In genomic region chr1:54312874-54313316, GRCh38 we compare ENCODE assay signal across 9 cellular contexts.
A peak's percentile ranks its signal among the peaks of the same experiment; 100 is the strongest.
DNase-seq lines count a peak whose midpoint lies in the region; FAIRE-seq and TF ChIP-seq lines count a peak whose summit lies in the region.
"Had no signal": no experiment of that assay in that cellular context is flagged by ENCODE, and none has a peak within 500 bp of the region (broad histone marks: within the 10 kb centered on the region; RNA-seq: fewer than 3 reads in every experiment).

No MANE protein-coding gene starts in this region.

- H2AFZ ChIP-seq in keratinocyte (ENCODE audit: control insufficient read depth, low read length), result no peak overlapping the region

- H3K79me2 ChIP-seq in keratinocyte (ENCODE audit: control insufficient read depth, insufficient read depth, low read length), result peaks cover 3% of the 10 kb centered on the region

- H3K9ac ChIP-seq in keratinocyte (ENCODE audit: control insufficient read depth, extremely low read depth, insufficient read depth, low read length), result no peak overlapping the region

- no peaks in the 10 kb centered on the region for H4K20me1 ChIP-seq in keratinocyte (ENCODE audit: control insufficient read depth, extremely low read depth, insufficient read depth, low read length)

- H3K36me3 Mint-ChIP-seq in activated naive CD4-positive, alpha-beta T cell treated with anti-CD3 and anti-CD28 coated beads, Interleukin-2, amount 50 U/mL, for 24 hours, result no peaks in the 10 kb centered on the region
- H3K36me3 Mint-ChIP-seq: naive B cell had no signal

- peak overlapping the region; percentile 65 for H3K27ac Mint-ChIP-seq in activated naive CD4-positive, alpha-beta T cell treated with anti-CD3 and anti-CD28 coated beads, Interleukin-2, amount 50 U/mL, for 24 hours

- no peaks in the 10 kb centered on the region for H3K9me1 ChIP-seq in keratinocyte (ENCODE audit: control insufficient read depth, extremely low read depth, insufficient read depth, low read length)

- no peaks in the 10 kb centered on the region for H3K9me3 ChIP-seq in adrenal gland (replicated peaks in 1 of 3)
- no peaks in the 10 kb centered on the region for H3K9me3 ChIP-seq in keratinocyte (ENCODE audit: control insufficient read depth, low read depth, low read length)
- H3K9me3 ChIP-seq in uterus, result no peaks in the 10 kb centered on the region

- H3K27me3 Mint-ChIP-seq in activated naive CD4-positive, alpha-beta T cell treated with anti-CD3 and anti-CD28 coated beads, Interleukin-2, amount 50 U/mL, for 24 hours, result no peaks in the 10 kb centered on the region
- H3K27me3 Mint-ChIP-seq: naive B cell had no signal

- H3K4me3 Mint-ChIP-seq in activated naive CD4-positive, alpha-beta T cell treated with anti-CD3 and anti-CD28 coated beads, Interleukin-2, amount 50 U/mL, for 24 hours, result no peak overlapping the region
- H3K4me3 Mint-ChIP-seq: naive B cell had no signal

- POLR2A ChIA-PET in GM10248 (lab: Yijun Ruan, JAX), result no interaction called here

- WGBS in adrenal gland, 4 donors, result 30 to 43% (median 36%) methylated on average over 7 of the region's 7 CpGs

- H3K36me3 ChIP-seq in adrenal gland (replicated peaks in 1 of 2) (no peaks in the 10 kb centered on the region), keratinocyte (ENCODE audit: control insufficient read depth in 2 of 2, extremely low read depth in 1 of 2, insufficient read depth in 2 of 2, low read length in 2 of 2) (peaks cover 0 to 3% of the 10 kb centered on the region in 2 experiments), uterus (no peaks in the 10 kb centered on the region)

- H3K27ac ChIP-seq in adrenal gland (peak overlapping the region in 4 of 5 donors; percentile 1 to 91 (median 70)), keratinocyte (ENCODE audit: control insufficient read depth, insufficient read depth, low read length) (no peak overlapping the region), uterus (peak overlapping the region; percentile 76)

- H3K4me3 ChIP-seq in adrenal gland, result no peak overlapping the region
- H3K4me3 ChIP-seq in keratinocyte (ENCODE audit: control insufficient read depth in 2 of 3, extremely low read depth in 1 of 3, insufficient read depth in 2 of 3, low read depth in 1 of 3, low read length in 3 of 3), result no peak overlapping the region
- no peak overlapping the region for H3K4me3 ChIP-seq in uterus

- no peak for DNase-seq in activated naive CD4-positive, alpha-beta T cell treated with anti-CD3 and anti-CD28 coated beads, Interleukin-2, amount 50 U/mL, for 16 hours
- DNase-seq in adrenal gland (peak; percentile 56 to 86 (median 73)), keratinocyte (ENCODE audit: low read depth, low spot score) (no peak), uterus (peak; percentile 77 to 80), NCI-H128 (lab: John Stamatoyannopoulos, UW; ENCODE audit: unreplicated experiment) (no peak), GM10248 (ENCODE audit: extremely low spot score) (no peak), C1 segment of cervical spinal cord (lab: John Stamatoyannopoulos, UW) (no peak)
- DNase-seq: naive B cell had no signal

- no peak for FAIRE-seq in keratinocyte (lab: Jason Lieb, UNC)

- TF ChIP-seq POLR2A in adrenal gland (IDR thresholded peaks at IDR 0.05) (no peak), uterus (IDR thresholded peaks at IDR 0.05) (no peak)

- no peaks in the 10 kb centered on the region for H3K9me3 Mint-ChIP-seq in activated naive CD4-positive, alpha-beta T cell treated with anti-CD3 and anti-CD28 coated beads, Interleukin-2, amount 50 U/mL, for 24 hours
- H3K9me3 Mint-ChIP-seq: naive B cell had no signal

- TF ChIP-seq CTCF in adrenal gland (IDR thresholded peaks at IDR 0.05) (no peak), keratinocyte (optimal IDR thresholded peaks at IDR 0.05 in 1 of 3, IDR thresholded peaks at IDR 0.05 in 1 of 3, conservative IDR thresholded peaks at IDR 0.05 in 1 of 3; ENCODE audit: extremely low read depth in 1 of 3, insufficient read depth in 2 of 3, low read length in 3 of 3) (no peak), uterus (IDR thresholded peaks at IDR 0.05) (no peak), GM10248 (IDR thresholded peaks at IDR 0.05; ENCODE audit: control extremely low read depth, extremely low read depth, low read depth, missing control alignments) (no peak)

- CTCF ChIA-PET in GM10248 (lab: Yijun Ruan, JAX), result no interaction called here

- H3K27me3 ChIP-seq in adrenal gland, result no peaks in the 10 kb centered on the region
- no peaks in the 10 kb centered on the region for H3K27me3 ChIP-seq in keratinocyte (ENCODE audit: control insufficient read depth, extremely low read depth, insufficient read depth, low read length)
- H3K27me3 ChIP-seq in uterus, result no peaks in the 10 kb centered on the region

- dilution Hi-C loops in keratinocyte (cut with MboI; ENCODE audit: extremely low pct_ligation_motif_present, low sequenced_read_pairs), result no loop called here

- H3K4me1 Mint-ChIP-seq in activated naive CD4-positive, alpha-beta T cell treated with anti-CD3 and anti-CD28 coated beads, Interleukin-2, amount 50 U/mL, for 24 hours, result peaks cover 71% of the 10 kb centered on the region

- intact Hi-C loops in adrenal gland (cut with DNase I) (loop anchor here in 1 of 2 donors (10.0 kb wide), 1 partner anchor 82 kb away; no protein-coding TSS in a partner anchor), uterus (cut with DNase I; ENCODE audit: low total_unique reads) (no loop called here)

- peaks cover 9 to 45% of the 10 kb centered on the region in 2 donors for H3K4me1 ChIP-seq in adrenal gland (replicated peaks in 1 of 2)
- H3K4me1 ChIP-seq in keratinocyte (ENCODE audit: control insufficient read depth, extremely low read depth, insufficient read depth, low read length), result peaks cover 18% of the 10 kb centered on the region
- H3K4me1 ChIP-seq in uterus, result peaks cover 0 to 13% of the 10 kb centered on the region in 2 donors

- H3K4me2 ChIP-seq in keratinocyte (ENCODE audit: control insufficient read depth, extremely low read depth, insufficient read depth, low read depth, low read length), result peak overlapping the region; percentile 16

Comparison
In these comparisons a context has a peak if more than half of its experiments do, and no peak if none do; other contexts are left out.
1. DNase-seq: peak in adrenal gland (7 of 7) and uterus (2 of 2); none in activated naive CD4-positive, alpha-beta T cell treated with anti-CD3 and anti-CD28 coated beads, Interleukin-2, amount 50 U/mL, for 16 hours (single experiment), keratinocyte (single experiment), NCI-H128 (single experiment), GM10248 (single experiment) and C1 segment of cervical spinal cord (0 of 14).